14 cellular contexts compared by ENCODE assay signal in genomic region chr2:236971131-236971850, GRCh38.
DNase-seq lines count a peak whose midpoint lies in the region; ATAC-seq and TF ChIP-seq lines count a peak whose summit lies in the region.
"Had no signal": no experiment of that assay in that cellular context is flagged by ENCODE, and none has a peak within 500 bp of the region (broad histone marks: within the 10 kb centered on the region; RNA-seq: fewer than 3 reads in every experiment).

No MANE protein-coding gene starts in this region.

- H3K4me1 Mint-ChIP-seq in mesothelial cell of epicardium = peaks cover 71% of the 10 kb centered on the region
- H3K4me1 Mint-ChIP-seq in activated CD4-positive, alpha-beta T cell treated with anti-CD3 and anti-CD28 coated beads, Interleukin-2, amount 10 ng/mL, durations not matched to agents 7 days and 5 days = peaks cover 38% of the 10 kb centered on the region

- peak overlapping the region; percentile 4 to 77 (median 63) for H3K27ac ChIP-seq in esophagus squamous epithelium

- no peaks in the 10 kb centered on the region for H3K9me3 ChIP-seq in esophagus squamous epithelium
- H3K9me3 ChIP-seq: body of pancreas, spleen had no signal

- no peaks in the 10 kb centered on the region for H3K27me3 Mint-ChIP-seq in mesothelial cell of epicardium (ENCODE audit: low read depth)
- peaks cover 8% of the 10 kb centered on the region for H3K27me3 Mint-ChIP-seq in activated CD4-positive, alpha-beta T cell treated with anti-CD3 and anti-CD28 coated beads, Interleukin-2, amount 10 ng/mL, durations not matched to agents 7 days and 5 days

- H3K27ac Mint-ChIP-seq in mesothelial cell of epicardium = peak overlapping the region; percentile 73
- no peak overlapping the region for H3K27ac Mint-ChIP-seq in activated CD4-positive, alpha-beta T cell treated with anti-CD3 and anti-CD28 coated beads, Interleukin-2, amount 10 ng/mL, durations not matched to agents 7 days and 5 days

- H3K4me3 ChIP-seq in esophagus squamous epithelium = no peak overlapping the region
- H3K4me3 ChIP-seq: body of pancreas, spleen had no signal

- TF ChIP-seq POLR2A in esophagus squamous epithelium (IDR thresholded peaks at IDR 0.05) = no peak

- 60 to 77% methylated on average over 10 to 14 of the region's 15 CpGs for WGBS in esophagus squamous epithelium, 2 donors

- CTCF ChIA-PET in activated CD4-positive, alpha-beta T cell treated with anti-CD3 and anti-CD28 coated beads, Interleukin-2, amount 10 ng/mL, durations not matched to agents 7 days and 5 days (lab: Charles Lee) = no interaction called here

- peaks cover 4 to 33% (median 25%) of the 10 kb centered on the region in 3 donors for H3K4me1 ChIP-seq in esophagus squamous epithelium

- intact Hi-C loops in Right ventricle myocardium superior (cut with DNase I) (no loop called here), left cardiac atrium (cut with DNase I) (no loop called here), esophagus squamous epithelium (cut with DNase I) (no loop called here)

- TF ChIP-seq CTCF in esophagus squamous epithelium (IDR thresholded peaks at IDR 0.05) (no peak), mesothelial cell of epicardium (IDR thresholded peaks at IDR 0.05; ENCODE audit: unreplicated experiment) (no peak)

- H3K36me3 Mint-ChIP-seq in mesothelial cell of epicardium = no peaks in the 10 kb centered on the region
- peaks cover 4% of the 10 kb centered on the region for H3K36me3 Mint-ChIP-seq in activated CD4-positive, alpha-beta T cell treated with anti-CD3 and anti-CD28 coated beads, Interleukin-2, amount 10 ng/mL, durations not matched to agents 7 days and 5 days (ENCODE audit: low read depth)

- H3K4me3 Mint-ChIP-seq in mesothelial cell of epicardium = peak overlapping the region; percentile 16
- H3K4me3 Mint-ChIP-seq in activated CD4-positive, alpha-beta T cell treated with anti-CD3 and anti-CD28 coated beads, Interleukin-2, amount 10 ng/mL, durations not matched to agents 7 days and 5 days = no peak overlapping the region

- POLR2A ChIA-PET in activated CD4-positive, alpha-beta T cell treated with anti-CD3 and anti-CD28 coated beads, Interleukin-2, amount 10 ng/mL, durations not matched to agents 7 days and 5 days (lab: Charles Lee) = no interaction called here

- ATAC-seq in Right ventricle myocardium superior (ENCODE audit: poor library complexity) (peak; percentile 47), left cardiac atrium (no peak), GM19452 (IDR thresholded peaks at IDR 0.05; ENCODE audit: unreplicated experiment) (no peak)
- ATAC-seq: body of pancreas had no signal

- H3K9me3 Mint-ChIP-seq in mesothelial cell of epicardium = no peaks in the 10 kb centered on the region
- H3K9me3 Mint-ChIP-seq in activated CD4-positive, alpha-beta T cell treated with anti-CD3 and anti-CD28 coated beads, Interleukin-2, amount 10 ng/mL, durations not matched to agents 7 days and 5 days = no peaks in the 10 kb centered on the region

- H3K27me3 ChIP-seq in esophagus squamous epithelium = peaks cover 0 to 18% (median 0%) of the 10 kb centered on the region in 4 donors
- H3K27me3 ChIP-seq: body of pancreas, spleen had no signal

- DNase-seq in Right ventricle myocardium superior (no peak), left cardiac atrium (no peak), esophagus squamous epithelium (lab: John Stamatoyannopoulos, UW) (no peak), mesothelial cell of epicardium (ENCODE audit: low spot score in 2 of 2, unreplicated experiment in 2 of 2) (no peak), NCI-H69 (lab: John Stamatoyannopoulos, UW) (no peak)
- DNase-seq in activated CD4-positive, alpha-beta T cell treated with anti-CD3 and anti-CD28 coated beads for 48 hours = no peak
- DNase-seq in activated CD4-positive, alpha-beta T cell treated with anti-CD3 and anti-CD28 coated beads, Interleukin-2, amount 10 ng/mL, durations not matched to agents 7 days and 5 days = no peak
- DNase-seq: NCI-H1436 treated with DMSO at 0.1 percent for 48 hours, NCI-H524, RPMI8226, T1000 had no signal

- H3K36me3 ChIP-seq in esophagus squamous epithelium = no peaks in the 10 kb centered on the region
- H3K36me3 ChIP-seq: spleen had no signal
